27 cellular contexts compared by ENCODE assay signal in genomic region chr6:124567401-124567800, GRCh38.
"Had no signal": no experiment of that assay in that cellular context is flagged by ENCODE, and none has a peak within 500 bp of the region (broad histone marks: within the 10 kb centered on the region; RNA-seq: fewer than 3 reads in every experiment).

No MANE protein-coding gene starts in this region.

- H3K27me3 ChIP-seq: cardiac muscle cell had no signal

- H3K36me3 ChIP-seq: cardiac muscle cell had no signal

- DNase-seq: activated B cell treated with CpG ODN at 0.5 μM for 24 hours; activated CD4-positive, alpha-beta memory T cell treated with anti-CD3 and anti-CD28 coated beads for 36 hours; activated CD4-positive, alpha-beta T cell treated with anti-CD3 and anti-CD28 coated beads for 4 hours; activated CD4-positive, alpha-beta T cell treated with anti-CD3 and anti-CD28 coated beads, Interleukin-2, amount 10 ng/mL, durations not matched to agents 24 days and 14 days; activated CD4-positive, alpha-beta T cell treated with anti-CD3 and anti-CD28 coated beads, Interleukin-2, amount 50 U/mL, for 1 hour; activated CD4-positive, alpha-beta T cell treated with anti-CD3 and anti-CD28 coated beads, Interleukin-2, amount 50 U/mL, for 4 hours; activated CD4-positive, CD25-positive, alpha-beta regulatory T cell treated with anti-CD3 and anti-CD28 coated beads, Interleukin-2, amount 50 U/mL, for 72 hours; activated CD8-positive, alpha-beta memory T cell treated with anti-CD3 and anti-CD28 coated beads, Interleukin-2, amount 50 U/mL, for 4 hours; activated CD8-positive, alpha-beta T cell treated with anti-CD3 and anti-CD28 coated beads for 36 hours; activated effector memory CD4-positive, alpha-beta T cell treated with anti-CD3 and anti-CD28 coated beads, Interleukin-2, amount 50 U/mL, for 16 hours; activated naive CD4-positive, alpha-beta T cell treated with anti-CD3 and anti-CD28 coated beads, Interleukin-2, amount 10 ng/mL, durations not matched to agents 7 days and 5 days; activated naive CD4-positive, alpha-beta T cell treated with Interleukin-2 at 50 U/mL for 16 hours; activated naive CD8-positive, alpha-beta T cell treated with anti-CD3 and anti-CD28 coated beads, Interleukin-2, amount 10 ng/mL, durations not matched to agents 7 days and 5 days; activated naive CD8-positive, alpha-beta T cell treated with anti-CD3 and anti-CD28 coated beads, Interleukin-2, amount 50 U/mL, for 24 hours; activated T-cell treated with anti-CD3 and anti-CD28 coated beads for 4 hours; activated T-cell treated with anti-CD3 and anti-CD28 coated beads, Interleukin-2, amount 50 U/mL, for 1 hour; activated T-cell treated with anti-CD3 and anti-CD28 coated beads, Interleukin-2, amount 50 U/mL, for 4 hours; activated T-cell treated with anti-CD3 and anti-CD28 coated beads, Interleukin-2, amount 50 U/mL, for 72 hours; amygdala; caudate nucleus; cerebellar nuclear complex; T-helper 1 cell; T-helper 2 cell; T-helper 9 cell had no signal

- H3K4me3 ChIP-seq: cardiac muscle cell had no signal

- ATAC-seq: activated CD8-positive, alpha-beta T cell treated with anti-CD3 and anti-CD28 coated beads for 36 hours; activated naive CD8-positive, alpha-beta T cell treated with anti-CD3 and anti-CD28 coated beads, Interleukin-2, amount 50 U/mL, for 24 hours; activated T-cell treated with anti-CD3 and anti-CD28 coated beads, Interleukin-2, amount 50 U/mL, for 4 hours; activated T-cell treated with anti-CD3 and anti-CD28 coated beads, Interleukin-2, amount 50 U/mL, for 72 hours; activated T-helper 17 cell treated with anti-CD3 and anti-CD28 coated beads, Interleukin-2, amount 50 U/mL, for 72 hours had no signal

- H3K27ac ChIP-seq: cardiac muscle cell, VCaP had no signal
